9 cellular contexts compared by ENCODE assay signal in the genomic region with DNA sequence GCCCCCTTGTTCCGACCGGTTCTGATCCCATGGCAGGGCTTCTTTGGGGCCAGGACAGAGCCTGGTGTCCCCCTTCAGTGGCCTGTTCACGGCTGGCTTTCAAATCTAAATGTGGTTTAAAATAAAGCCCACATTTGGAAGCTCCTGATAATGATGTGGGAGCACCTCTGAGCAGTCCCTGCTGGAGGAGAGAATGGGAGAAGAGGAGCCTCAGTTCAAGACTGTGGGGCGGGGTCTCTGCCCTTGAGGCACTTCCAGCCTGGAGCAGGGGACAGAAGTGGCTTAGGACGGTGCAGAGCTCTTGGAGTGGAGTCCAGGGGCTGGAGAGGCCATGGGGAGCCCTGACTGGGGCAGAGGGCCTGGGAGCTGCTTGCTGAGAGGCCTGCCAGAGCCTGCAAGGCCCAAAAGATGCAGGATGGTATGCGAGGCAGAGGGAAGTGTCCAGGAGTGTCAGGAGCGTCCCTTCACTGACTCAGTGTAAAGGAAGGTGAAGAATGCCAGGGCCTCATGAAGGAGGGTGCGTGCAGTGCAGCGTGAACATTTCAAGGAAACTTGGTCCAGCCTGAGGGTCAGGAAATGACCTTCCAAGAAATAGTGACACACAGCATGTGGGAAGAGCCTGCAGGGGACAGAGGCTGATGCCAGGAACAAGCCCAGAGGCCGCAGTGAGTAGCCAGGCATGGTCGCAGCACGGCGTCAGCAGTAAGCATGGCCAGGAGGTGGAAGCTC. TPM values are rescaled to one million over a fixed set of nuclear protein-coding genes. Genes with fewer than 3 reads are reported as not detected.
DNase-seq lines count a peak whose midpoint lies in the region; ATAC-seq and TF ChIP-seq lines count a peak whose summit lies in the region.
"Had no signal": no experiment of that assay in that cellular context is flagged by ENCODE, and none has a peak within 500 bp of the region (broad histone marks: within the 10 kb centered on the region; RNA-seq: fewer than 3 reads in every experiment).

No MANE protein-coding gene starts in this region.

- DNase-seq in GM04503 (ENCODE audit: low read depth) = peak; percentile 83
- no peak for DNase-seq in SK-N-SH
- DNase-seq in fibroblast of gingiva (ENCODE audit: low read depth) = peak; percentile 88
- DNase-seq in psoas muscle = peak in 1 of 2 donors; percentile 9
- no peak for DNase-seq in retina
- DNase-seq in Ammon's horn (ENCODE audit: low spot score) = no peak
- DNase-seq: NCI-H1930 had no signal

- H3K27me3 ChIP-seq in SK-N-SH (ENCODE audit: insufficient read depth) = no peaks in the 10 kb centered on the region
- no peaks in the 10 kb centered on the region for H3K27me3 ChIP-seq in psoas muscle (ENCODE audit: insufficient read depth in 3 of 3, low read length in 2 of 3)

- H3K79me2 ChIP-seq in SK-N-SH (ENCODE audit: insufficient read depth) = no peaks in the 10 kb centered on the region; the same call in 1 of the 2 replicates

- intact Hi-C loops in psoas muscle (cut with DNase I) = no loop called here

- no peaks in the 10 kb centered on the region for H3K9me3 ChIP-seq in SK-N-SH
- H3K9me3 ChIP-seq in psoas muscle = no peaks in the 10 kb centered on the region

- POLR2A ChIA-PET in SK-N-SH (lab: Yijun Ruan, JAX) = no interaction called here

- H3K9me2 ChIP-seq in SK-N-SH = no peaks in the 10 kb centered on the region

- TF ChIP-seq RAD21 in SK-N-SH (IDR thresholded peaks at IDR 0.05; ENCODE audit: low read length) = no peak

- no peaks in the 10 kb centered on the region for H4K20me1 ChIP-seq in SK-N-SH (ENCODE audit: insufficient read depth)

- peak overlapping the region in 1 of 2 experiments; percentile 57; a peak in 2 of 4 replicates for H3K27ac ChIP-seq in SK-N-SH (ENCODE audit: low read depth in 2 of 2, low read length in 1 of 2)
- no peak overlapping the region for H3K27ac ChIP-seq in psoas muscle

- CTCF ChIA-PET in SK-N-SH (lab: Yijun Ruan, JAX) = interaction anchor here (1.0 to 1.1 kb wide), 2 partner anchors 9 to 48 kb away, joined by 4 to 5 read pairs; no protein-coding TSS in a partner anchor

- no peak overlapping the region for H2AFZ ChIP-seq in SK-N-SH (ENCODE audit: low read depth)

- WGBS in SK-N-SH (ENCODE audit: low lambda C conversion rate) = 70% methylated on average over 11 of the region's 13 CpGs
- WGBS in psoas muscle, 3 donors = 75 to 85% (median 84%) methylated on average over 13 of the region's 13 CpGs

- no peak for TF ChIP-seq EP300 in SK-N-SH (IDR thresholded peaks at IDR 0.05; ENCODE audit: borderline replicate concordance in 1 of 2, low read depth in 1 of 2, low read length in 1 of 2)

- H3K4me2 ChIP-seq in SK-N-SH = peak overlapping the region; percentile 30; the same call in 1 of the 2 replicates

- TF ChIP-seq CTCF in SK-N-SH (IDR thresholded peaks at IDR 0.05) = no peak
- TF ChIP-seq CTCF in psoas muscle (IDR thresholded peaks at IDR 0.05) = no peak

- peaks cover 5 to 12% of the 10 kb centered on the region in 2 experiments for H3K36me3 ChIP-seq in SK-N-SH (replicated peaks in 1 of 2; ENCODE audit: control insufficient read depth in 1 of 2, insufficient read depth in 2 of 2, low read length in 1 of 2)
- H3K36me3 ChIP-seq in psoas muscle (ENCODE audit: insufficient read depth in 1 of 2, low read depth in 1 of 2) = peaks cover 0 to 83% of the 10 kb centered on the region in 2 donors

- H3K4me1 ChIP-seq in SK-N-SH (ENCODE audit: control insufficient read depth in 1 of 2, insufficient read depth in 2 of 2, low read depth in 1 of 2, low read length in 1 of 2) (peaks cover 0 to 6% of the 10 kb centered on the region in 2 experiments; a peak in 1 of 4 replicates), psoas muscle (no peaks in the 10 kb centered on the region)

- ATAC-seq in psoas muscle = peak; percentile 45 to 82 (median 56)
- ATAC-seq in GM18498 (IDR thresholded peaks at IDR 0.05; ENCODE audit: unreplicated experiment) = no peak
- no peak for ATAC-seq in HG03280 (IDR thresholded peaks at IDR 0.05; ENCODE audit: unreplicated experiment)

- H3K4me3 ChIP-seq in SK-N-SH (ENCODE audit: low read depth in 2 of 2, low read length in 1 of 2) (no peak overlapping the region), psoas muscle (no peak overlapping the region)

- H3K9ac ChIP-seq in SK-N-SH = peak overlapping the region; percentile 51; the same call in 1 of the 2 replicates

- H3F3A ChIP-seq in SK-N-SH (replicated peaks; ENCODE audit: insufficient read depth) = no peaks in the 10 kb centered on the region

TF ChIP-seq in SK-N-SH, 30 proteins besides CTCF, POLR2A, EP300 and RAD21:
- no peak for TF ChIP-seq EZH2phosphoT487 (IDR thresholded peaks at IDR 0.05; ENCODE audit: borderline replicate concordance, low read depth)
- peak; percentile 44; the same call in 1 of the 2 replicates for TF ChIP-seq JUND (IDR thresholded peaks at IDR 0.05)
- TF ChIP-seq FOSL2 (IDR thresholded peaks at IDR 0.05; ENCODE audit: borderline replicate concordance, low read depth) = peak; percentile 52; the same call in 1 of the 2 replicates
- no peak for TF ChIP-seq SIN3A (IDR thresholded peaks at IDR 0.05; ENCODE audit: borderline replicate concordance, low read depth, low read length)
- TF ChIP-seq TEAD4 (IDR thresholded peaks at IDR 0.05; ENCODE audit: borderline replicate concordance, insufficient read depth) = peak; percentile 38; the same call in 1 of the 2 replicates
- peak; percentile 22; the same call in 1 of the 2 replicates for TF ChIP-seq TCF12 (IDR thresholded peaks at IDR 0.05)
- TF ChIP-seq, protein P1, sequence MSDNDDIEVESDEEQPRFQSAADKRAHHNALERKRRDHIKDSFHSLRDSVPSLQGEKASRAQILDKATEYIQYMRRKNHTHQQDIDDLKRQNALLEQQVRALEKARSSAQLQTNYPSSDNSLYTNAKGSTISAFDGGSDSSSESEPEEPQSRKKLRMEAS (IDR thresholded peaks at IDR 0.05; ENCODE audit: low read depth) = peak; percentile 63
- no peak for TF ChIP-seq NFIC (IDR thresholded peaks at IDR 0.05; ENCODE audit: borderline replicate concordance)
- no peak for TF ChIP-seq CHD2 (IDR thresholded peaks at IDR 0.05; ENCODE audit: low read length, partially characterized antibody)

RNA-seq across cellular contexts. Expression of a gene that starts 21.1 kb away (rescaled TPM):
- 6.0 and 8.0 TPM in 2 replicates for polyA plus RNA-seq in SK-N-SH (2012; rRNA removed)
- 7.2 and 8.0 TPM in 2 replicates for polyA plus RNA-seq in SK-N-SH (2012; cell fraction: cytosol; rRNA removed)
- 6.0 and 7.2 TPM in 2 replicates for polyA plus RNA-seq in SK-N-SH (2012; cell fraction: nucleus; rRNA removed)
- total RNA-seq in psoas muscle = 10 to 100 TPM; 43.0 to 70.3 (median 54.7) TPM
- polyA plus RNA-seq in psoas muscle = 10 to 100 TPM; 21.0 to 63.3 (median 26.4) TPM

RNA-seq across cellular contexts. Expression of a gene that starts 45.8 kb away (rescaled TPM):
- polyA plus RNA-seq in SK-N-SH (2012; rRNA removed) = 29.8 and 32.8 TPM in 2 replicates
- polyA plus RNA-seq in SK-N-SH (2012; cell fraction: cytosol; rRNA removed) = 40.0 and 49.0 TPM in 2 replicates
- polyA plus RNA-seq in SK-N-SH (2012; cell fraction: nucleus; rRNA removed) = 13.1 and 20.5 TPM in 2 replicates
- total RNA-seq in psoas muscle = 10 to 100 TPM; 41.4 to 66.1 (median 57.8) TPM
- polyA plus RNA-seq in psoas muscle = 100 to 1,000 TPM in 1 of 3 donors, 10 to 100 TPM in 2; 43.4 to 151 (median 58.3) TPM

Comparison
In these comparisons a context has a peak if more than half of its experiments do, and no peak if none do; other contexts are left out.
1. DNase-seq: peak in GM04503 (single experiment) and fibroblast of gingiva (single experiment); none in SK-N-SH (single experiment), retina (single experiment) and Ammon's horn (single experiment).
2. ATAC-seq: peak in psoas muscle (4 of 4); none in GM18498 (single experiment) and HG03280 (single experiment).